2 cellular contexts compared by ENCODE assay signal in the genomic region with DNA sequence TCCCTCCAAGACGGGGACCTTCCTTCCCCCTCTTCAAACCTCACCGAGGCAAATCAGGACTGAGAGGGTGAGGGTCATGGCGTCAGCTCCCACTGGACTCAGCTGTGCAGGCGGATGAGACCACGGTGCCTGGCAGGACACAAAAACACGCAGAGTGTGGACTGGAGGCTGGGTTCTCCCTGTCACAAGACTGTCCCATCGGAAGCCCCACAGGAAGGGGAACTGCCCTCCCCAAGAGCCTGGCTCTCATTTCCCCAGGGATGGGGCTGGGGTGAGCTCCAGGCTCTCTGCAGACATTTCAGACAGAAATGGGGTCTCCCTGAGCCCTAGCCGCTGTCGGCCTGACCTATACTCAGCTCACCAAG.
TF ChIP-seq lines count a peak whose summit lies in the region.

LILRB5 (minus strand) TSS at position 158 of the 365 bp plus-strand sequence; CDS start at position 78, 80 bp downstream.

TF ChIP-seq in A549, 52 proteins besides CTCF, POLR2A, EP300 and RAD21:
- TF ChIP-seq, protein P1, sequence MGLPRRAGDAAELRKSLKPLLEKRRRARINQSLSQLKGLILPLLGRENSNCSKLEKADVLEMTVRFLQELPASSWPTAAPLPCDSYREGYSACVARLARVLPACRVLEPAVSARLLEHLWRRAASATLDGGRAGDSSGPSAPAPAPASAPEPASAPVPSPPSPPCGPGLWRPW (IDR thresholded peaks at IDR 0.05) = no peak
- TF ChIP-seq HOXB13 (CRISPR knock-in tag; IDR thresholded peaks at IDR 0.05; ENCODE audit: low read depth) = no peak

TF ChIP-seq in GM23338, 12 proteins besides CTCF, POLR2A, EP300 and RAD21:
- TF ChIP-seq EZH2 (IDR thresholded peaks at IDR 0.05; ENCODE audit: low read depth, unreplicated experiment) = no peak
- no peak for TF ChIP-seq EZH2phosphoT487 (IDR thresholded peaks at IDR 0.05; ENCODE audit: unreplicated experiment)
- TF ChIP-seq NANOG (IDR thresholded peaks at IDR 0.05; ENCODE audit: borderline replicate concordance) = no peak
- TF ChIP-seq CREB1 (CRISPR knock-in tag; IDR thresholded peaks at IDR 0.05; ENCODE audit: low read depth) = no peak
- no peak for TF ChIP-seq POLR2AphosphoS5 (IDR thresholded peaks at IDR 0.05; ENCODE audit: low read depth)
- TF ChIP-seq ZNF331 (CRISPR knock-in tag; IDR thresholded peaks at IDR 0.05; ENCODE audit: low read depth) = no peak
